Comparison of ENCODE assay signal across 8 cellular contexts in the genomic region with DNA sequence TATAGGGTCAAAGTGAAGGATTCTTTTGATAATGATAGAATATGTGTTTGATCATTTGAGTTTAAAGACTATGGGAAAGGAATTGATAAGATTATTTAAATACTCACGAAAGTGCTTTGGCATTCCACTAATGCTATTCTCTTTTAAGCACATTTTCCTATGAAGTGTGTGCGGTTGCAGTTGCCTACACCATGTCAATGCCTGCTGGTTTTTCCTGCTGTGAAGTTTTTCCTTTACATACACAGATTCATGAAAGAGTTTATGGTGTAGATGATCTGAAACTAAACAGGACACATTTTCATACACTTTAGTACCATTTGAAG.
DNase-seq lines count a peak whose midpoint lies in the region; ATAC-seq and TF ChIP-seq lines count a peak whose summit lies in the region.

No MANE protein-coding gene starts in this region.

- no peaks in the 10 kb centered on the region for H3K9me3 ChIP-seq in fibroblast of lung (ENCODE audit: control insufficient read depth, insufficient read depth, low read depth, low read length)
- H3K9me3 ChIP-seq in ovary, result no peaks in the 10 kb centered on the region

- TF ChIP-seq CTCF in fibroblast of lung (conservative IDR thresholded peaks at IDR 0.05 in 1 of 2, IDR thresholded peaks at IDR 0.05 in 1 of 2; ENCODE audit: low read depth in 1 of 2, low read length in 2 of 2), result no peak
- TF ChIP-seq CTCF in ovary (IDR thresholded peaks at IDR 0.05), result no peak

- TF ChIP-seq POLR2A in GM19099 (IDR thresholded peaks at IDR 0.05; ENCODE audit: extremely low read depth, insufficient read length, low read depth) (peak; percentile 62), ovary (IDR thresholded peaks at IDR 0.05) (no peak)

- POLR2A ChIA-PET in T-cell (lab: Charles Lee), result interaction anchor here (0.6 to 2.3 kb wide), 12 partner anchors 14 to 675 kb away, joined by 3 to 28 read pairs (median 4); no protein-coding TSS in a partner anchor

- peaks cover 2% of the 10 kb centered on the region for H3K79me2 ChIP-seq in fibroblast of lung (ENCODE audit: control insufficient read depth, insufficient read depth, low read length)

- H3K4me1 Mint-ChIP-seq in T-cell, result peaks cover 51 to 61% (median 59%) of the 10 kb centered on the region in 3 donors

- no peaks in the 10 kb centered on the region for H4K20me1 ChIP-seq in fibroblast of lung (ENCODE audit: control insufficient read depth, extremely low read depth, insufficient read depth, low read length)

- H3K27me3 ChIP-seq in fibroblast of lung (ENCODE audit: control insufficient read depth, insufficient read depth, low read length) (no peaks in the 10 kb centered on the region), ovary (no peaks in the 10 kb centered on the region)

- 17 to 35% (median 31%) methylated on average over 2 of the region's 2 CpGs for WGBS in ovary, 3 donors

- DNase-seq in T-cell (no peak), fibroblast of lung (ENCODE audit: low read depth in 2 of 2) (no peak), NCI-H2171 (lab: John Stamatoyannopoulos, UW) (no peak), H4 (ENCODE audit: low spot score) (no peak), ovary (no peak)

- H3K4me3 ChIP-seq in fibroblast of lung (replicated peaks in 1 of 4; ENCODE audit: control extremely low read depth in 1 of 4, insufficient read depth in 1 of 4, low read depth in 3 of 4, low read length in 4 of 4) (peak overlapping the region in 3 of 4 experiments; percentile 6 to 48 (median 15)), skin epidermis (peak overlapping the region in 2 of 7 experiments; percentile 7 to 8), ovary (no peak overlapping the region)

- H3K27me3 Mint-ChIP-seq in T-cell, result no peaks in the 10 kb centered on the region

- H3K4me2 ChIP-seq in fibroblast of lung (ENCODE audit: extremely low read depth, insufficient read depth, low read length), result peak overlapping the region; percentile 64

- H3K4me3 Mint-ChIP-seq in T-cell, result peak overlapping the region; percentile 67 to 77 (median 75)

- H3K9ac ChIP-seq in fibroblast of lung (ENCODE audit: insufficient read depth, low read length), result peak overlapping the region; percentile 61

- intact Hi-C loops in ovary (cut with DNase I), result no loop called here

- peaks cover 3% of the 10 kb centered on the region for H3K36me3 Mint-ChIP-seq in T-cell

- no peak for TF ChIP-seq EP300 in ovary (IDR thresholded peaks at IDR 0.05)

- no peak overlapping the region for H2AFZ ChIP-seq in fibroblast of lung (ENCODE audit: low read length)

- H3K27ac Mint-ChIP-seq in T-cell, result peak overlapping the region; percentile 100

- CTCF ChIA-PET in T-cell (lab: Charles Lee), result interaction anchor here (0.6 to 2.7 kb wide), 19 partner anchors 22 to 1937 kb away, joined by 3 to 22 read pairs (median 6); a partner anchor contains a TSS

- H3K4me1 ChIP-seq in fibroblast of lung (ENCODE audit: control insufficient read depth, extremely low read depth, insufficient read depth, low read length), result peaks cover 17% of the 10 kb centered on the region
- H3K4me1 ChIP-seq in ovary (ENCODE audit: insufficient read depth), result peaks cover 12% of the 10 kb centered on the region

- ATAC-seq in T-cell (replicated peaks in 1 of 4), result no peak
- ATAC-seq in GM19324 (IDR thresholded peaks at IDR 0.05; ENCODE audit: low FRiP score, unreplicated experiment), result no peak

- H3K27ac ChIP-seq in fibroblast of lung (ENCODE audit: insufficient read depth, low read length), result peak overlapping the region; percentile 97
- H3K27ac ChIP-seq in skin epidermis, result peak overlapping the region; percentile 45 to 100 (median 91)
- peak overlapping the region in 1 of 2 donors; percentile 76 for H3K27ac ChIP-seq in ovary

- no peaks in the 10 kb centered on the region for H3K9me3 Mint-ChIP-seq in T-cell

- no peaks in the 10 kb centered on the region for H3K36me3 ChIP-seq in fibroblast of lung (ENCODE audit: control insufficient read depth, insufficient read depth, low read length)
- H3K36me3 ChIP-seq in ovary, result no peaks in the 10 kb centered on the region
